1 cellular context compared by ENCODE assay signal in the genomic region with DNA sequence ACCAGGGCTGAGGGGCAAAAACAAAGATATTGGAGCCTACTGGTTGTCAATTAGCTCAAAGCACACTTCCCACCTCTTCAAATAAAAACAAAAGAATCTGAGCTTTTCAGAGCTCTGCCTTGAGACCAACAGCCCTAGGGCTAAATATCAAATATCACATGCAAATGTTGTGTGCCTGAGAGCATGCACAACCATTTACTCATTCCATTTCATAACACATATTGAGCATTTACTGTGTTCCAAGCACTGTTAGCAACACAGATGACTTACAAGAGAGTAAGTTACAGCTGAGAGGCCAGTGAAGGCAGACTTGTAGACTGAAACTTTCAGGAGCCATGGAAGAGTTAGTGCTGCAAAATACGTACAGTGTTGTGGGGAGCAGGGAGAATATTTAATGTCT.
TF ChIP-seq lines count a peak whose summit lies in the region.

No MANE protein-coding gene starts in this region.

TF ChIP-seq in GM23338, 12 proteins besides CTCF, POLR2A, EP300 and RAD21:
- TF ChIP-seq JUNB (IDR thresholded peaks at IDR 0.05; ENCODE audit: unreplicated experiment) (no peak), NANOG (IDR thresholded peaks at IDR 0.05; ENCODE audit: borderline replicate concordance) (no peak), ZNF462 (CRISPR knock-in tag; IDR thresholded peaks at IDR 0.05) (no peak), CREB1 (CRISPR knock-in tag; IDR thresholded peaks at IDR 0.05; ENCODE audit: low read depth) (no peak), ZNF331 (CRISPR knock-in tag; IDR thresholded peaks at IDR 0.05; ENCODE audit: low read depth) (no peak), REST (IDR thresholded peaks at IDR 0.05; ENCODE audit: unreplicated experiment) (no peak), EZH2phosphoT487 (IDR thresholded peaks at IDR 0.05; ENCODE audit: unreplicated experiment) (no peak), EZH2 (IDR thresholded peaks at IDR 0.05; ENCODE audit: low read depth, unreplicated experiment) (no peak), STAT1 (IDR thresholded peaks at IDR 0.05; ENCODE audit: unreplicated experiment) (no peak), POLR2AphosphoS5 (IDR thresholded peaks at IDR 0.05; ENCODE audit: low read depth) (no peak), ZNF114 (CRISPR knock-in tag; IDR thresholded peaks at IDR 0.05) (no peak)
- TF ChIP-seq, protein P1, sequence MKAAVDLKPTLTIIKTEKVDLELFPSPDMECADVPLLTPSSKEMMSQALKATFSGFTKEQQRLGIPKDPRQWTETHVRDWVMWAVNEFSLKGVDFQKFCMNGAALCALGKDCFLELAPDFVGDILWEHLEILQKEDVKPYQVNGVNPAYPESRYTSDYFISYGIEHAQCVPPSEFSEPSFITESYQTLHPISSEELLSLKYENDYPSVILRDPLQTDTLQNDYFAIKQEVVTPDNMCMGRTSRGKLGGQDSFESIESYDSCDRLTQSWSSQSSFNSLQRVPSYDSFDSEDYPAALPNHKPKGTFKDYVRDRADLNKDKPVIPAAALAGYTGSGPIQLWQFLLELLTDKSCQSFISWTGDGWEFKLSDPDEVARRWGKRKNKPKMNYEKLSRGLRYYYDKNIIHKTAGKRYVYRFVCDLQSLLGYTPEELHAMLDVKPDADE (IDR thresholded peaks at IDR 0.05) = no peak
TF ChIP-seq in GM23338: peak in this region for 0.
